Comparison of ENCODE assay signal across 2 cellular contexts in the genomic region with DNA sequence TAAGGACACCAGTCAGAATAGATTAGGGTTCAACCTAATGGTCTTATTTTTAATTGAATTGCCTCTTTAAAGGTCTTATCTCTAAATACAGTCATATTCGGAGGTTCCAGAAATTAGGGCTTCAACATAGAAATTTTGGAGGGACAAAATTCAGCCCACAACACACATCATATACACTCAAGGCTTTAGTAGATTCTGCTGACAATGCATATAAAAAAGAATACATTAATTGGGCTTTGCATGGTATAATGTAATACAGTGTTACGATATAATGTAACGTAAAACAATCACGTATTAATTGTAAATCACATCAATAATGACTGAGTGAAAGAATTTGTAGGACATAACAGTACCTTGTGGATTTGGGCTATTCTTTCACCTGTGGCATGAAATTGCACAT.
TF ChIP-seq lines count a peak whose summit lies in the region.

No MANE protein-coding gene starts in this region.

TF ChIP-seq in HepG2, 621 proteins besides CTCF, POLR2A, EP300 and RAD21:
- TF ChIP-seq MAFK (conservative IDR thresholded peaks at IDR 0.05 in 1 of 2, IDR thresholded peaks at IDR 0.05 in 1 of 2; ENCODE audit: low read length in 2 of 2): peak; percentile 85 to 93
- TF ChIP-seq SOX6 (IDR thresholded peaks at IDR 0.05): no peak
- no peak for TF ChIP-seq SOX6 (CRISPR knock-in tag; IDR thresholded peaks at IDR 0.05)
- no peak for TF ChIP-seq HOXA9 (CRISPR knock-in tag; IDR thresholded peaks at IDR 0.05; ENCODE audit: borderline replicate concordance)
- no peak for TF ChIP-seq BHLHE40 (IDR thresholded peaks at IDR 0.05; ENCODE audit: low read length)
- TF ChIP-seq HOXA3 (CRISPR knock-in tag; IDR thresholded peaks at IDR 0.05): no peak
- no peak for TF ChIP-seq ZNF383 (CRISPR knock-in tag; IDR thresholded peaks at IDR 0.05; ENCODE audit: borderline replicate concordance)
- no peak for TF ChIP-seq ZNF431 (CRISPR knock-in tag; IDR thresholded peaks at IDR 0.05; ENCODE audit: borderline replicate concordance, low read depth)
- no peak for TF ChIP-seq ZNF329 (CRISPR knock-in tag; IDR thresholded peaks at IDR 0.05; ENCODE audit: low read depth)
- peak; percentile 88 for TF ChIP-seq MAFF (IDR thresholded peaks at IDR 0.05; ENCODE audit: low read depth, low read length)
- TF ChIP-seq KLF6 (CRISPR knock-in tag; IDR thresholded peaks at IDR 0.05): no peak

TF ChIP-seq in K562, 482 proteins besides CTCF, POLR2A, EP300 and RAD21:
- TF ChIP-seq ZNF584 (CRISPR knock-in tag; IDR thresholded peaks at IDR 0.05; ENCODE audit: low read depth) (no peak), ZNF316 (IDR thresholded peaks at IDR 0.05) (peak; percentile 72), ZNF445 (CRISPR knock-in tag; IDR thresholded peaks at IDR 0.05; ENCODE audit: low read depth) (no peak), TRIM24 (IDR thresholded peaks at IDR 0.05) (no peak), MAFG (tag; conservative IDR thresholded peaks at IDR 0.05) (peak; percentile 69), TCF7 (IDR thresholded peaks at IDR 0.05; ENCODE audit: borderline replicate concordance) (no peak), PTBP1 (IDR thresholded peaks at IDR 0.05; ENCODE audit: low read depth, low read length) (no peak), CBFA2T2 (conservative IDR thresholded peaks at IDR 0.05) (no peak), MAFF (IDR thresholded peaks at IDR 0.05; ENCODE audit: low read length) (peak; percentile 77), MAFK (IDR thresholded peaks at IDR 0.05; ENCODE audit: low read length) (peak; percentile 84), HEY1 (CRISPR knock-in tag; IDR thresholded peaks at IDR 0.05; ENCODE audit: borderline replicate concordance) (no peak), KLF16 (IDR thresholded peaks at IDR 0.05) (no peak), C11orf30 (IDR thresholded peaks at IDR 0.05; ENCODE audit: low read depth) (peak; percentile 39; the same call in 1 of the 2 replicates), SETDB1 (IDR thresholded peaks at IDR 0.05; ENCODE audit: low read length) (no peak), E2F3 (CRISPR knock-in tag; IDR thresholded peaks at IDR 0.05) (no peak), NFIX (CRISPR knock-in tag; IDR thresholded peaks at IDR 0.05; ENCODE audit: low read depth) (no peak), SIRT6 (IDR thresholded peaks at IDR 0.05; ENCODE audit: low read depth, low read length) (no peak), PRMT5 (CRISPR knock-in tag; IDR thresholded peaks at IDR 0.05) (no peak), PHF8 (IDR thresholded peaks at IDR 0.05; ENCODE audit: borderline replicate concordance, low read length) (no peak)
- TF ChIP-seq, protein P1, sequence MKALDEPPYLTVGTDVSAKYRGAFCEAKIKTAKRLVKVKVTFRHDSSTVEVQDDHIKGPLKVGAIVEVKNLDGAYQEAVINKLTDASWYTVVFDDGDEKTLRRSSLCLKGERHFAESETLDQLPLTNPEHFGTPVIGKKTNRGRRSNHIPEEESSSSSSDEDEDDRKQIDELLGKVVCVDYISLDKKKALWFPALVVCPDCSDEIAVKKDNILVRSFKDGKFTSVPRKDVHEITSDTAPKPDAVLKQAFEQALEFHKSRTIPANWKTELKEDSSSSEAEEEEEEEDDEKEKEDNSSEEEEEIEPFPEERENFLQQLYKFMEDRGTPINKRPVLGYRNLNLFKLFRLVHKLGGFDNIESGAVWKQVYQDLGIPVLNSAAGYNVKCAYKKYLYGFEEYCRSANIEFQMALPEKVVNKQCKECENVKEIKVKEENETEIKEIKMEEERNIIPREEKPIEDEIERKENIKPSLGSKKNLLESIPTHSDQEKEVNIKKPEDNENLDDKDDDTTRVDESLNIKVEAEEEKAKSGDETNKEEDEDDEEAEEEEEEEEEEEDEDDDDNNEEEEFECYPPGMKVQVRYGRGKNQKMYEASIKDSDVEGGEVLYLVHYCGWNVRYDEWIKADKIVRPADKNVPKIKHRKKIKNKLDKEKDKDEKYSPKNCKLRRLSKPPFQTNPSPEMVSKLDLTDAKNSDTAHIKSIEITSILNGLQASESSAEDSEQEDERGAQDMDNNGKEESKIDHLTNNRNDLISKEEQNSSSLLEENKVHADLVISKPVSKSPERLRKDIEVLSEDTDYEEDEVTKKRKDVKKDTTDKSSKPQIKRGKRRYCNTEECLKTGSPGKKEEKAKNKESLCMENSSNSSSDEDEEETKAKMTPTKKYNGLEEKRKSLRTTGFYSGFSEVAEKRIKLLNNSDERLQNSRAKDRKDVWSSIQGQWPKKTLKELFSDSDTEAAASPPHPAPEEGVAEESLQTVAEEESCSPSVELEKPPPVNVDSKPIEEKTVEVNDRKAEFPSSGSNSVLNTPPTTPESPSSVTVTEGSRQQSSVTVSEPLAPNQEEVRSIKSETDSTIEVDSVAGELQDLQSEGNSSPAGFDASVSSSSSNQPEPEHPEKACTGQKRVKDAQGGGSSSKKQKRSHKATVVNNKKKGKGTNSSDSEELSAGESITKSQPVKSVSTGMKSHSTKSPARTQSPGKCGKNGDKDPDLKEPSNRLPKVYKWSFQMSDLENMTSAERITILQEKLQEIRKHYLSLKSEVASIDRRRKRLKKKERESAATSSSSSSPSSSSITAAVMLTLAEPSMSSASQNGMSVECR (CRISPR knock-in tag; IDR thresholded peaks at IDR 0.05): no peak
- TF ChIP-seq, protein P2, sequence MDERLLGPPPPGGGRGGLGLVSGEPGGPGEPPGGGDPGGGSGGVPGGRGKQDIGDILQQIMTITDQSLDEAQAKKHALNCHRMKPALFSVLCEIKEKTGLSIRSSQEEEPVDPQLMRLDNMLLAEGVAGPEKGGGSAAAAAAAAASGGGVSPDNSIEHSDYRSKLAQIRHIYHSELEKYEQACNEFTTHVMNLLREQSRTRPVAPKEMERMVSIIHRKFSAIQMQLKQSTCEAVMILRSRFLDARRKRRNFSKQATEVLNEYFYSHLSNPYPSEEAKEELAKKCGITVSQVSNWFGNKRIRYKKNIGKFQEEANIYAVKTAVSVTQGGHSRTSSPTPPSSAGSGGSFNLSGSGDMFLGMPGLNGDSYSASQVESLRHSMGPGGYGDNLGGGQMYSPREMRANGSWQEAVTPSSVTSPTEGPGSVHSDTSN (CRISPR knock-in tag; IDR thresholded peaks at IDR 0.05; ENCODE audit: low read depth): no peak
- TF ChIP-seq, protein P2 (tag; conservative IDR thresholded peaks at IDR 0.05; ENCODE audit: low read depth): no peak
- TF ChIP-seq, protein P3, sequence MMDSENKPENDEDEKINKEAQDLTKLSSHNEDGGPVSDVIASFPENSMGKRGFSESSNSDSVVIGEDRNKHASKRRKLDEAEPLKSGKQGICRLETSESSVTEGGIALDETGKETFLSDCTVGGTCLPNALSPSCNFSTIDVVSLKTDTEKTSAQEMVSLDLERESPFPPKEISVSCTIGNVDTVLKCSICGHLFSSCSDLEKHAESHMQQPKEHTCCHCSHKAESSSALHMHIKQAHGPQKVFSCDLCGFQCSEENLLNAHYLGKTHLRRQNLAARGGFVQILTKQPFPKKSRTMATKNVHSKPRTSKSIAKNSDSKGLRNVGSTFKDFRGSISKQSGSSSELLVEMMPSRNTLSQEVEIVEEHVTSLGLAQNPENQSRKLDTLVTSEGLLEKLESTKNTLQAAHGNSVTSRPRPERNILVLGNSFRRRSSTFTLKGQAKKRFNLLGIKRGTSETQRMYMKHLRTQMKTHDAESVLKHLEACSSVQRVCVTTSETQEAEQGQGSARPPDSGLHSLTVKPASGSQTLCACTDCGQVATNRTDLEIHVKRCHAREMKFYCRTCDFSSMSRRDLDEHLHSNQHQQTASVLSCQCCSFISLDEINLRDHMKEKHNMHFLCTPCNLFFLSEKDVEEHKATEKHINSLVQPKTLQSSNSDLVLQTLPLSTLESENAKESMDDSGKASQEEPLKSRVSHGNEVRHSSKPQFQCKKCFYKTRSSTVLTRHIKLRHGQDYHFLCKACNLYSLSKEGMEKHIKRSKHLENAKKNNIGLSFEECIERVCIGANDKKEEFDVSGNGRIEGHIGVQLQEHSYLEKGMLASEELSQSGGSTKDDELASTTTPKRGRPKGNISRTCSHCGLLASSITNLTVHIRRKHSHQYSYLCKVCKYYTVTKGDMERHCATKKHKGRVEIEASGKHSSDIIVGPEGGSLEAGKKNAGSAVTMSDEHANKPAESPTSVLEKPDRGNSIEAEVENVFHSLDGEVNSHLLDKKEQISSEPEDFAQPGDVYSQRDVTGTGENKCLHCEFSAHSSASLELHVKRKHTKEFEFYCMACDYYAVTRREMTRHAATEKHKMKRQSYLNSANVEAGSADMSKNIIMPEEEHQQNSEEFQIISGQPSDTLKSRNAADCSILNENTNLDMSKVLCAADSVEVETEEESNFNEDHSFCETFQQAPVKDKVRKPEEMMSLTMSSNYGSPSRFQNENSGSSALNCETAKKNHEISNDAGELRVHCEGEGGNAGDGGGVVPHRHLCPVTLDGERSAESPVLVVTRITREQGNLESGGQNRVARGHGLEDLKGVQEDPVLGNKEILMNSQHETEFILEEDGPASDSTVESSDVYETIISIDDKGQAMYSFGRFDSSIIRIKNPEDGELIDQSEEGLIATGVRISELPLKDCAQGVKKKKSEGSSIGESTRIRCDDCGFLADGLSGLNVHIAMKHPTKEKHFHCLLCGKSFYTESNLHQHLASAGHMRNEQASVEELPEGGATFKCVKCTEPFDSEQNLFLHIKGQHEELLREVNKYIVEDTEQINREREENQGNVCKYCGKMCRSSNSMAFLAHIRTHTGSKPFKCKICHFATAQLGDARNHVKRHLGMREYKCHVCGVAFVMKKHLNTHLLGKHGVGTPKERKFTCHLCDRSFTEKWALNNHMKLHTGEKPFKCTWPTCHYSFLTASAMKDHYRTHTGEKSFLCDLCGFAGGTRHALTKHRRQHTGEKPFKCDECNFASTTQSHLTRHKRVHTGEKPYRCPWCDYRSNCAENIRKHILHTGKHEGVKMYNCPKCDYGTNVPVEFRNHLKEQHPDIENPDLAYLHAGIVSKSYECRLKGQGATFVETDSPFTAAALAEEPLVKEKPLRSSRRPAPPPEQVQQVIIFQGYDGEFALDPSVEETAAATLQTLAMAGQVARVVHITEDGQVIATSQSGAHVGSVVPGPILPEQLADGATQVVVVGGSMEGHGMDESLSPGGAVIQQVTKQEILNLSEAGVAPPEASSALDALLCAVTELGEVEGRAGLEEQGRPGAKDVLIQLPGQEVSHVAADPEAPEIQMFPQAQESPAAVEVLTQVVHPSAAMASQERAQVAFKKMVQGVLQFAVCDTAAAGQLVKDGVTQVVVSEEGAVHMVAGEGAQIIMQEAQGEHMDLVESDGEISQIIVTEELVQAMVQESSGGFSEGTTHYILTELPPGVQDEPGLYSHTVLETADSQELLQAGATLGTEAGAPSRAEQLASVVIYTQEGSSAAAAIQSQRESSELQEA (IDR thresholded peaks at IDR 0.05; ENCODE audit: low read depth): no peak
